In the genomic region with DNA sequence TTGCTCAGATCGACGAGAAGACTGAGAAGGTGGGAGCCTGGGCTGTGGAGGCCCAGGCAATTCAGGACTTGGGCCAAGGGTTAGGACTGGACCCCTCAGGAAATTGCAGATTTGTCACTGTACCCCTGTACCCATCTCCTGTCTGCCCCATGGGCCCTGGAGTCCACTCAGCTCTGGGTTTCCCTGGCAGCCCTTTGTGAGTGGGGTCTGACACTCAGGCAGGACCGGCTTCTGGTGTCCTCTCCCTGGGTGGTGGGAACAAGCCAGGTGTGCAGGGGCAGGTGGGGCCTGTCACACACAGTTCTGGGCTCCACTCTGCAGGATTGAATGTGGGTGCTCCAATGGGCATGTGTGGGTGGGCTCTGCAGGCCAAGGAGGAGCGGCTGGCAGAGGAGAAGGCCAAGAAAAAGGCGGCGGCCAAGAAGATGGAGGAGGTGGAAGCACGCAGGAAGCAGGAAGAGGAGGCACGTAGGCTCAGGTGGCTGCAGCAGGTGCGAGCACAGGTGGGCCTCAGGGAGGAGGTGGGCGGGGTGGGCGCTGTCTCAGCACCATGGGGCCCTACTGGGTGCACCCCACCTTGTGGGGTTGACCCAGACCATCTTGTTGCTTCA, we compare ENCODE assay signal across 1 cellular context.
TF ChIP-seq lines count a peak whose summit lies in the region.

No MANE protein-coding gene starts in this region.

TF ChIP-seq in HEK293, 187 proteins besides CTCF, POLR2A, EP300 and RAD21:
- TF ChIP-seq ZFHX2 (tag by site-specific recombination; conservative IDR thresholded peaks at IDR 0.05) (0 out of 2 replicates have a peak, but pooled peaks have one; percentile 8), PRDM1 (tag by site-specific recombination; IDR thresholded peaks at IDR 0.05) (no peak)
- TF ChIP-seq, protein P1, sequence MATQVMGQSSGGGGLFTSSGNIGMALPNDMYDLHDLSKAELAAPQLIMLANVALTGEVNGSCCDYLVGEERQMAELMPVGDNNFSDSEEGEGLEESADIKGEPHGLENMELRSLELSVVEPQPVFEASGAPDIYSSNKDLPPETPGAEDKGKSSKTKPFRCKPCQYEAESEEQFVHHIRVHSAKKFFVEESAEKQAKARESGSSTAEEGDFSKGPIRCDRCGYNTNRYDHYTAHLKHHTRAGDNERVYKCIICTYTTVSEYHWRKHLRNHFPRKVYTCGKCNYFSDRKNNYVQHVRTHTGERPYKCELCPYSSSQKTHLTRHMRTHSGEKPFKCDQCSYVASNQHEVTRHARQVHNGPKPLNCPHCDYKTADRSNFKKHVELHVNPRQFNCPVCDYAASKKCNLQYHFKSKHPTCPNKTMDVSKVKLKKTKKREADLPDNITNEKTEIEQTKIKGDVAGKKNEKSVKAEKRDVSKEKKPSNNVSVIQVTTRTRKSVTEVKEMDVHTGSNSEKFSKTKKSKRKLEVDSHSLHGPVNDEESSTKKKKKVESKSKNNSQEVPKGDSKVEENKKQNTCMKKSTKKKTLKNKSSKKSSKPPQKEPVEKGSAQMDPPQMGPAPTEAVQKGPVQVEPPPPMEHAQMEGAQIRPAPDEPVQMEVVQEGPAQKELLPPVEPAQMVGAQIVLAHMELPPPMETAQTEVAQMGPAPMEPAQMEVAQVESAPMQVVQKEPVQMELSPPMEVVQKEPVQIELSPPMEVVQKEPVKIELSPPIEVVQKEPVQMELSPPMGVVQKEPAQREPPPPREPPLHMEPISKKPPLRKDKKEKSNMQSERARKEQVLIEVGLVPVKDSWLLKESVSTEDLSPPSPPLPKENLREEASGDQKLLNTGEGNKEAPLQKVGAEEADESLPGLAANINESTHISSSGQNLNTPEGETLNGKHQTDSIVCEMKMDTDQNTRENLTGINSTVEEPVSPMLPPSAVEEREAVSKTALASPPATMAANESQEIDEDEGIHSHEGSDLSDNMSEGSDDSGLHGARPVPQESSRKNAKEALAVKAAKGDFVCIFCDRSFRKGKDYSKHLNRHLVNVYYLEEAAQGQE (tag by site-specific recombination; IDR thresholded peaks at IDR 0.05) = no peak
